ENCODE assay signal across 1 cellular context in genomic region chr11:123260511-123261211, GRCh38.
TF ChIP-seq lines count a peak whose summit lies in the region.

No MANE protein-coding gene starts in this region.

TF ChIP-seq in IMR-90, 13 proteins besides CTCF, POLR2A, EP300 and RAD21 (continued from another document):
- no peak for TF ChIP-seq NFE2L2 (IDR thresholded peaks at IDR 0.05; ENCODE audit: low read depth, low read length)
- TF ChIP-seq MXI1 (IDR thresholded peaks at IDR 0.05; ENCODE audit: borderline replicate concordance, low read depth, low read length), result no peak
- no peak for TF ChIP-seq RCOR1 (IDR thresholded peaks at IDR 0.05; ENCODE audit: insufficient replicate concordance, low read length)
- TF ChIP-seq RFX5 (IDR thresholded peaks at IDR 0.05; ENCODE audit: low read depth, low read length), result no peak
- TF ChIP-seq BHLHE40 (IDR thresholded peaks at IDR 0.05; ENCODE audit: low read depth, low read length), result no peak
TF ChIP-seq in IMR-90: peak in this region for 0.
